In the genomic region with DNA sequence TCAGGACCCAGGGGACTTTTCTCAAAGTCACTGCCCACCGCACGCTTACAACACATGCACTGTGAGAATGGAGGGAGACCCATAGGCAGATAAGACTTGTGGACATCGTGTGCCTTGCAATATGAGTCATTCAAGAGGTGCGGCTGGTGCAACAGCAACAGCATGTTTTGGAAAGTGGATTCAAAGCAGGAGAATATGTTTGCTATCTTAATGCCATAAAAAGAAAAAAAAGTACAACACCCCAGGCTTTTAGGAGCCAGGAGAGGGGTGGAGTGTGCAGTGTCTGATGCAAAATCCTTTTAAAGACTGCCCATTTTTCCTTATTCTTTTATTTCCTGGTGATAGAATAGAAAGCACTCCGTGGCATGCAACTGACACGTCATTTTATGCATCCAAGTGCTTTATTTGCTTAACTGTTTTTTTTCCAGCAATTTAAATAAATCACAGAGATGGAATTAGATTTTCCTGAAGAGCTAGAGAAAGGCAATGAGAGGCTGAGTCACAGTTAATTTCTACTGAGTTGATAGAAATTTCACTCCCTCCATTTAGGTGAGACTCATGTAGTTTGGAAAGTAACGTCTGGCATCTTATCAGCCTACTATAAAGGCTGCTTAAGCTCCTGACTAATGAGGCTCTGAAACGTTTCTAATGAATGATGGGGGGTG, we compare ENCODE assay signal across 1 cellular context.
TF ChIP-seq lines count a peak whose summit lies in the region.

No MANE protein-coding gene starts in this region.

TF ChIP-seq in WTC11, 78 proteins besides CTCF, POLR2A, EP300 and RAD21 (continued from another document):
- TF ChIP-seq, protein P1, sequence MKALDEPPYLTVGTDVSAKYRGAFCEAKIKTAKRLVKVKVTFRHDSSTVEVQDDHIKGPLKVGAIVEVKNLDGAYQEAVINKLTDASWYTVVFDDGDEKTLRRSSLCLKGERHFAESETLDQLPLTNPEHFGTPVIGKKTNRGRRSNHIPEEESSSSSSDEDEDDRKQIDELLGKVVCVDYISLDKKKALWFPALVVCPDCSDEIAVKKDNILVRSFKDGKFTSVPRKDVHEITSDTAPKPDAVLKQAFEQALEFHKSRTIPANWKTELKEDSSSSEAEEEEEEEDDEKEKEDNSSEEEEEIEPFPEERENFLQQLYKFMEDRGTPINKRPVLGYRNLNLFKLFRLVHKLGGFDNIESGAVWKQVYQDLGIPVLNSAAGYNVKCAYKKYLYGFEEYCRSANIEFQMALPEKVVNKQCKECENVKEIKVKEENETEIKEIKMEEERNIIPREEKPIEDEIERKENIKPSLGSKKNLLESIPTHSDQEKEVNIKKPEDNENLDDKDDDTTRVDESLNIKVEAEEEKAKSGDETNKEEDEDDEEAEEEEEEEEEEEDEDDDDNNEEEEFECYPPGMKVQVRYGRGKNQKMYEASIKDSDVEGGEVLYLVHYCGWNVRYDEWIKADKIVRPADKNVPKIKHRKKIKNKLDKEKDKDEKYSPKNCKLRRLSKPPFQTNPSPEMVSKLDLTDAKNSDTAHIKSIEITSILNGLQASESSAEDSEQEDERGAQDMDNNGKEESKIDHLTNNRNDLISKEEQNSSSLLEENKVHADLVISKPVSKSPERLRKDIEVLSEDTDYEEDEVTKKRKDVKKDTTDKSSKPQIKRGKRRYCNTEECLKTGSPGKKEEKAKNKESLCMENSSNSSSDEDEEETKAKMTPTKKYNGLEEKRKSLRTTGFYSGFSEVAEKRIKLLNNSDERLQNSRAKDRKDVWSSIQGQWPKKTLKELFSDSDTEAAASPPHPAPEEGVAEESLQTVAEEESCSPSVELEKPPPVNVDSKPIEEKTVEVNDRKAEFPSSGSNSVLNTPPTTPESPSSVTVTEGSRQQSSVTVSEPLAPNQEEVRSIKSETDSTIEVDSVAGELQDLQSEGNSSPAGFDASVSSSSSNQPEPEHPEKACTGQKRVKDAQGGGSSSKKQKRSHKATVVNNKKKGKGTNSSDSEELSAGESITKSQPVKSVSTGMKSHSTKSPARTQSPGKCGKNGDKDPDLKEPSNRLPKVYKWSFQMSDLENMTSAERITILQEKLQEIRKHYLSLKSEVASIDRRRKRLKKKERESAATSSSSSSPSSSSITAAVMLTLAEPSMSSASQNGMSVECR (CRISPR knock-in tag; IDR thresholded peaks at IDR 0.05; ENCODE audit: borderline replicate concordance), result no peak
- TF ChIP-seq ZNF138 (CRISPR knock-in tag; conservative IDR thresholded peaks at IDR 0.05), result no peak
- TF ChIP-seq NFATC4 (CRISPR knock-in tag; IDR thresholded peaks at IDR 0.05), result no peak
- TF ChIP-seq, protein P2, sequence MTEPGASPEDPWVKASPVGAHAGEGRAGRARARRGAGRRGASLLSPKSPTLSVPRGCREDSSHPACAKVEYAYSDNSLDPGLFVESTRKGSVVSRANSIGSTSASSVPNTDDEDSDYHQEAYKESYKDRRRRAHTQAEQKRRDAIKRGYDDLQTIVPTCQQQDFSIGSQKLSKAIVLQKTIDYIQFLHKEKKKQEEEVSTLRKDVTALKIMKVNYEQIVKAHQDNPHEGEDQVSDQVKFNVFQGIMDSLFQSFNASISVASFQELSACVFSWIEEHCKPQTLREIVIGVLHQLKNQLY (CRISPR knock-in tag; IDR thresholded peaks at IDR 0.05), result no peak
